14 cellular contexts compared by ENCODE assay signal in genomic region chr4:38600575-38600974, GRCh38.
DNase-seq lines count a peak whose midpoint lies in the region; ATAC-seq and TF ChIP-seq lines count a peak whose summit lies in the region.
"Had no signal": no experiment of that assay in that cellular context is flagged by ENCODE, and none has a peak within 500 bp of the region (broad histone marks: within the 10 kb centered on the region; RNA-seq: fewer than 3 reads in every experiment).

No MANE protein-coding gene starts in this region.

- POLR2A ChIA-PET in HCT116 (lab: Charles Lee) = no interaction called here

- ATAC-seq in HCT116 (peak; percentile 61), lower lobe of right lung (peak; percentile 26 to 50)

- H3K27ac ChIP-seq in HCT116 (ENCODE audit: low read depth, low read length) (no peak overlapping the region), lower lobe of right lung (no peak overlapping the region), vagina (no peak overlapping the region)

- no peak for TF ChIP-seq POLR2A in HCT116 (IDR thresholded peaks at IDR 0.05; ENCODE audit: borderline replicate concordance, extremely low read depth, insufficient read depth, insufficient read length)
- no peak for TF ChIP-seq POLR2A in vagina (IDR thresholded peaks at IDR 0.05)

- no peak overlapping the region for H3K9ac ChIP-seq in HCT116 (ENCODE audit: low read length)
- H3K9ac ChIP-seq: SK-N-SH had no signal

- H3K36me3 ChIP-seq in HCT116 (ENCODE audit: control insufficient read depth in 1 of 2, insufficient read depth in 2 of 2, low read length in 2 of 2) (no peaks in the 10 kb centered on the region), lower lobe of right lung (no peaks in the 10 kb centered on the region), vagina (no peaks in the 10 kb centered on the region)

- no peak overlapping the region for H3K27ac Mint-ChIP-seq in activated naive CD8-positive, alpha-beta T cell treated with anti-CD3 and anti-CD28 coated beads for 36 hours
- H3K27ac Mint-ChIP-seq: activated CD4-positive, alpha-beta T cell treated with anti-CD3 and anti-CD28 coated beads, Interleukin-2, amount 10 ng/mL, durations not matched to agents 24 days and 14 days; HFFc6 had no signal

- no peak overlapping the region for H2AFZ ChIP-seq in HCT116 (ENCODE audit: low read depth, low read length, poor library complexity, severe bottlenecking)

- H3K4me1 ChIP-seq in HCT116 (ENCODE audit: control insufficient read depth in 1 of 2, insufficient read depth in 2 of 2, low read length in 2 of 2) = peaks cover 0 to 5% of the 10 kb centered on the region in 2 experiments; a peak in 1 of 4 replicates
- H3K4me1 ChIP-seq in lower lobe of right lung = peaks cover 18% of the 10 kb centered on the region
- H3K4me1 ChIP-seq in vagina = peaks cover 4% of the 10 kb centered on the region

- RAD21 ChIA-PET in HCT116 (lab: Charles Lee; ENCODE audit: low non-redundant PET in 1 of 2, low total read pairs in 2 of 2, uncharacterized antibody in 2 of 2, unreplicated experiment in 2 of 2) = no interaction called here

- H3K9me3 Mint-ChIP-seq in activated naive CD8-positive, alpha-beta T cell treated with anti-CD3 and anti-CD28 coated beads for 36 hours = no peaks in the 10 kb centered on the region
- H3K9me3 Mint-ChIP-seq: HFFc6 had no signal

- no peaks in the 10 kb centered on the region for H3K9me3 ChIP-seq in HCT116 (ENCODE audit: control insufficient read depth in 1 of 2, insufficient read depth in 1 of 2, low read depth in 1 of 2, low read length in 2 of 2)
- no peaks in the 10 kb centered on the region for H3K9me3 ChIP-seq in lower lobe of right lung
- no peaks in the 10 kb centered on the region for H3K9me3 ChIP-seq in vagina
- H3K9me3 ChIP-seq: SK-N-SH had no signal

- peaks cover 2% of the 10 kb centered on the region for H3K36me3 Mint-ChIP-seq in activated naive CD8-positive, alpha-beta T cell treated with anti-CD3 and anti-CD28 coated beads for 36 hours

- peaks cover 14% of the 10 kb centered on the region for H3K4me1 Mint-ChIP-seq in activated naive CD8-positive, alpha-beta T cell treated with anti-CD3 and anti-CD28 coated beads for 36 hours

- H3K27me3 Mint-ChIP-seq in activated naive CD8-positive, alpha-beta T cell treated with anti-CD3 and anti-CD28 coated beads for 36 hours = no peaks in the 10 kb centered on the region

- H3K27me3 ChIP-seq in HCT116 (ENCODE audit: insufficient read depth, low read length) (no peaks in the 10 kb centered on the region), lower lobe of right lung (ENCODE audit: low read depth) (no peaks in the 10 kb centered on the region), vagina (no peaks in the 10 kb centered on the region)

- BruUV-seq in HCT116 (replicated peaks; lab: Mats Ljungman, UMichigan) = no TSS peak

- CTCF ChIA-PET in HCT116 (lab: Charles Lee) = no interaction called here

- H3K9me2 ChIP-seq in HCT116 (ENCODE audit: insufficient read depth) = no peaks in the 10 kb centered on the region
- H3K9me2 ChIP-seq: SK-N-SH had no signal

- no peaks in the 10 kb centered on the region for H4K20me1 ChIP-seq in HCT116 (ENCODE audit: insufficient read depth)

- DNase-seq in CD1c-positive myeloid dendritic cell (ENCODE audit: extremely low spot score) (peak; percentile 24), HCT116 (ENCODE audit: low read depth, low spot score) (no peak), SK-MEL-5 (ENCODE audit: low read depth, low spot score) (peak; percentile 67), lower lobe of right lung (no peak), 8988T (no peak), vagina (ENCODE audit: extremely low spot score in 2 of 2) (no peak)
- no peak for DNase-seq in stimulated activated CD4-positive, alpha-beta T cell treated with anti-CD3 and anti-CD28 coated beads, Interleukin-4, amount 100 ng/mL, for 1 hour
- no peak for DNase-seq in activated naive CD8-positive, alpha-beta T cell treated with anti-CD3 and anti-CD28 coated beads for 36 hours
- DNase-seq: activated CD4-positive, alpha-beta T cell treated with anti-CD3 and anti-CD28 coated beads, Interleukin-2, amount 10 ng/mL, durations not matched to agents 24 days and 14 days; activated naive CD4-positive, alpha-beta T cell treated with Interleukin-2 at 50 U/mL for 16 hours; HFFc6; NCI-H2171 treated with DMSO at 0.1 percent for 48 hours; nephron progenitor cell; SK-N-SH had no signal

- in situ Hi-C loops in SK-MEL-5 (cut with HindIII; ENCODE audit: low pct_unique_long_range_greater_than_20kb, low sequenced_read_pairs) = no loop called here

- H3K4me3 Mint-ChIP-seq in activated naive CD8-positive, alpha-beta T cell treated with anti-CD3 and anti-CD28 coated beads for 36 hours = no peak overlapping the region
- H3K4me3 Mint-ChIP-seq: activated CD4-positive, alpha-beta T cell treated with anti-CD3 and anti-CD28 coated beads, Interleukin-2, amount 10 ng/mL, durations not matched to agents 24 days and 14 days; HFFc6; nephron progenitor cell had no signal

- peak; percentile 37; the same call in 1 of the 2 replicates for TF ChIP-seq RAD21 in HCT116 (IDR thresholded peaks at IDR 0.05; ENCODE audit: low read depth)

- TF ChIP-seq CTCF in HCT116 (IDR thresholded peaks at IDR 0.05 in 2 of 3, conservative IDR thresholded peaks at IDR 0.05 in 1 of 3; ENCODE audit: borderline replicate concordance in 1 of 3, insufficient read depth in 1 of 3, low read depth in 2 of 3, low read length in 2 of 3) = no peak
- no peak for TF ChIP-seq CTCF in lower lobe of right lung (IDR thresholded peaks at IDR 0.05)
- TF ChIP-seq CTCF in vagina (IDR thresholded peaks at IDR 0.05) = no peak

- intact Hi-C loops in HCT116 (cut with micrococcal nuclease) (no loop called here), lower lobe of right lung (cut with DNase I) (no loop called here), vagina (cut with DNase I) (no loop called here)

- H3K4me3 ChIP-seq in HCT116 (replicated peaks in 1 of 2; ENCODE audit: low read depth in 1 of 2, low read length in 2 of 2) (no peak overlapping the region), lower lobe of right lung (no peak overlapping the region), vagina (no peak overlapping the region)

- no peak overlapping the region for H3K4me2 ChIP-seq in HCT116 (ENCODE audit: low read length)
- H3K4me2 ChIP-seq: SK-N-SH had no signal

- H3K79me2 ChIP-seq in HCT116 (ENCODE audit: insufficient read depth, low read length) = no peaks in the 10 kb centered on the region

TF ChIP-seq in HCT116, 20 proteins besides CTCF, POLR2A, EP300 and RAD21:
- TF ChIP-seq REST (IDR thresholded peaks at IDR 0.05; ENCODE audit: low read depth) (no peak), ZNF274 (IDR thresholded peaks at IDR 0.05; ENCODE audit: low read depth, low read length) (no peak), SP1 (IDR thresholded peaks at IDR 0.05; ENCODE audit: low read depth) (no peak), MAX (IDR thresholded peaks at IDR 0.05) (no peak), EGR1 (IDR thresholded peaks at IDR 0.05; ENCODE audit: low read depth) (no peak), EZH2phosphoT487 (IDR thresholded peaks at IDR 0.05; ENCODE audit: borderline replicate concordance) (no peak)

Comparison
In these comparisons a context has a peak if more than half of its experiments do, and no peak if none do; other contexts are left out.
1. DNase-seq: peak in CD1c-positive myeloid dendritic cell (single experiment) and SK-MEL-5 (single experiment); none in HCT116 (single experiment), lower lobe of right lung (single experiment), stimulated activated CD4-positive, alpha-beta T cell treated with anti-CD3 and anti-CD28 coated beads, Interleukin-4, amount 100 ng/mL, for 1 hour (single experiment), 8988T (single experiment), vagina (0 of 2) and activated naive CD8-positive, alpha-beta T cell treated with anti-CD3 and anti-CD28 coated beads for 36 hours (single experiment).